In the genomic region with DNA sequence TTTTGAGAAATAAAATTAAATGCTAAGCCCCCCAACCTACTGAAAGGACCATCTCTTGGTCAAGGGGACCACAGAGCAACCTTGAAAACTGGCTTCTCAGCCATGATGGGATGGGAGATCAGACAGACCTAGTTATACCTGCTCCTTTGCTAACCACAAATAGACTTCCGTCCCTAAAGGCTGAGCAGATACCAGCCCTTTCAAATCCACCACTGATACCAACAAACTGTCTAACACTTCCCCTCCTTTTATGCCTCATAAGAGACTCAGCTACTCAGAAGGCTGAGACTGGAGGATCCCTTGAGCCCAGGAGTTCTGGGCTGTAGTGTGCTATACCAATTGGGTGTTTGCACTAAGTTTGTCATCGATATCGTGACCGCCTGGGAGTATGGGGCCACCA, we compare ENCODE assay signal across 20 cellular contexts.
"Had no signal": no experiment of that assay in that cellular context is flagged by ENCODE, and none has a peak within 500 bp of the region (broad histone marks: within the 10 kb centered on the region; RNA-seq: fewer than 3 reads in every experiment).

No MANE protein-coding gene starts in this region.

- H3K27ac ChIP-seq: cardiac muscle cell, gastrocnemius medialis, neutrophil, ovary, prostate gland, tibial nerve had no signal

- ATAC-seq: activated CD4-positive, alpha-beta T cell treated with anti-CD3 and anti-CD28 coated beads for 36 hours; activated naive CD8-positive, alpha-beta T cell treated with anti-CD3 and anti-CD28 coated beads, Interleukin-2, amount 50 U/mL, for 24 hours; left colon; stimulated activated naive CD8-positive, alpha-beta T cell treated with anti-CD3 and anti-CD28 coated beads, Interleukin-15, Interleukin-2, amounts not matched to agents 100 U/mL and 50 U/mL, for 24 hours had no signal

- H3K4me1 ChIP-seq: gastrocnemius medialis, prostate gland had no signal

- FAIRE-seq: urothelium cell line had no signal

- DNase-seq: activated B cell treated with CpG ODN at 0.5 μM for 24 hours; activated CD4-positive, alpha-beta T cell treated with anti-CD3 and anti-CD28 coated beads for 36 hours; activated CD4-positive, alpha-beta T cell treated with anti-CD3 and anti-CD28 coated beads, Interleukin-2, amount 50 U/mL, for 4 hours; activated gamma-delta T cell; activated naive CD4-positive, alpha-beta T cell treated with anti-CD3 and anti-CD28 coated beads, Interleukin-2, amount 50 U/mL, for 16 hours; activated naive CD8-positive, alpha-beta T cell treated with anti-CD3 and anti-CD28 coated beads, Interleukin-2, amount 50 U/mL, for 24 hours; effector CD4-positive, alpha-beta T cell; gastrocnemius medialis; head of caudate nucleus; hypothalamus; left colon; mesenchymal stem cell; ovary; stimulated activated CD4-positive, alpha-beta T cell treated with anti-CD3 and anti-CD28 coated beads, Interleukin-4, amount 100 ng/mL, for 24 hours; stimulated activated naive CD8-positive, alpha-beta T cell treated with anti-CD3 and anti-CD28 coated beads, Interleukin-15, Interleukin-2, amounts not matched to agents 100 U/mL and 50 U/mL, for 24 hours had no signal

- H3K36me3 ChIP-seq: cardiac muscle cell, gastrocnemius medialis, neutrophil, ovary, prostate gland, tibial nerve had no signal

- H3K27me3 ChIP-seq: cardiac muscle cell, gastrocnemius medialis, ovary, tibial nerve had no signal

- H3K9me3 ChIP-seq: gastrocnemius medialis, neutrophil, ovary, prostate gland, tibial nerve had no signal

- H3K4me3 ChIP-seq: cardiac muscle cell, gastrocnemius medialis, ovary, prostate gland, tibial nerve had no signal
